25 cellular contexts compared by ENCODE assay signal in the genomic region with DNA sequence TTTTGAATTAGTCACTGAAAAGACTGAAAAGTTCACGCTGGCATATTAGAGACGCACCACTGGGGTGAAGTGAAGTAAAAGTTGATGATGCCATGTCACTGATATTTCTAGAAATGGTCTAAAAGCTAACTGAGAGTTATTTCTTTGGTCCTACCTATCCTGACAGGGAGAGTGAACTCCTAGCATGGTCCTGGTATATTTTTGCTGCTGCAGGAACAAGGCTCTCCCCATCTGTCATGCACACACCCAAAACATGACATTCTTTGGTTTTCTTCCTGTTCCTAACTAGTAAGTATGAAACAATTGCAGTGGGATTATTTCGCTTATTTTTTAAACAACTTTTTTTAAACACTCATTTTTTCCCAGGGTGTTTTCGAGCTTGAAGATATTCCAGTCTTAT.
DNase-seq lines count a peak whose midpoint lies in the region; ATAC-seq and TF ChIP-seq lines count a peak whose summit lies in the region.
"Had no signal": no experiment of that assay in that cellular context is flagged by ENCODE, and none has a peak within 500 bp of the region (broad histone marks: within the 10 kb centered on the region; RNA-seq: fewer than 3 reads in every experiment).

No MANE protein-coding gene starts in this region.

- no peak overlapping the region for H2BK15ac ChIP-seq in H9 (ENCODE audit: low read depth, low read length)

- H3K4me2 ChIP-seq in H9 (ENCODE audit: insufficient read depth, insufficient read length, low read length) (peak overlapping the region; percentile 3), neural progenitor cell (peak overlapping the region; percentile 48), osteoblast (ENCODE audit: insufficient read depth, low read length) (no peak overlapping the region)
- H3K4me2 ChIP-seq: A549 had no signal

- H3K27ac Mint-ChIP-seq in H9, result peak overlapping the region; percentile 54 to 95 (median 74); a peak in 5 of 7 replicates
- no peak overlapping the region for H3K27ac Mint-ChIP-seq in neural progenitor cell
- H3K27ac Mint-ChIP-seq: B cell, HFFc6 had no signal

- no peaks in the 10 kb centered on the region for H3K9me3 Mint-ChIP-seq in H9
- no peaks in the 10 kb centered on the region for H3K9me3 Mint-ChIP-seq in neural progenitor cell

- H3K79me2 ChIP-seq in H9 (ENCODE audit: insufficient read depth, low read length) (no peaks in the 10 kb centered on the region), neural progenitor cell (ENCODE audit: low read depth) (no peaks in the 10 kb centered on the region), osteoblast (ENCODE audit: insufficient read depth, low read length) (no peaks in the 10 kb centered on the region)

- H3K36me3 Mint-ChIP-seq in H9 (ENCODE audit: insufficient read depth in 1 of 3, low read depth in 3 of 3) (no peaks in the 10 kb centered on the region), neural progenitor cell (no peaks in the 10 kb centered on the region)

- H3K23me2 ChIP-seq in H9 (ENCODE audit: insufficient read length, low read depth, low read length, poor library complexity, severe bottlenecking), result no peaks in the 10 kb centered on the region

- no peak overlapping the region for H2BK5ac ChIP-seq in H9 (ENCODE audit: insufficient read length, low read length)

- H4K5ac ChIP-seq in H9 (ENCODE audit: insufficient read length, low read depth, low read length), result no peak overlapping the region

- H3K9me3 ChIP-seq in H9 (ENCODE audit: control insufficient read depth, low read depth, low read length) (no peaks in the 10 kb centered on the region), iPS-20b (ENCODE audit: insufficient read depth, low read depth, low read length) (no peaks in the 10 kb centered on the region), neural progenitor cell (ENCODE audit: low read depth) (no peaks in the 10 kb centered on the region), osteoblast (ENCODE audit: low read depth, low read length) (no peaks in the 10 kb centered on the region)
- H3K9me3 ChIP-seq: A549, HAP-1, SJSA1 had no signal

- H3K4me1 Mint-ChIP-seq in H9, result peaks cover 47 to 60% of the 10 kb centered on the region in 2 experiments
- H3K4me1 Mint-ChIP-seq in neural progenitor cell, result peaks cover 13% of the 10 kb centered on the region
- H3K4me1 Mint-ChIP-seq: B cell had no signal

- H3K27me3 Mint-ChIP-seq in H9 (ENCODE audit: low read depth) (no peaks in the 10 kb centered on the region), neural progenitor cell (ENCODE audit: insufficient read depth, low read depth) (peaks cover 2% of the 10 kb centered on the region)

- no peak overlapping the region for H2BK20ac ChIP-seq in H9 (ENCODE audit: low read depth, low read length, poor library complexity, severe bottlenecking)

- H3K56ac ChIP-seq in H9 (ENCODE audit: insufficient read length, low read depth, low read length), result no peak overlapping the region

- H2AFZ ChIP-seq in H9 (ENCODE audit: low read length) (no peak overlapping the region), neural progenitor cell (replicated peaks) (no peak overlapping the region), osteoblast (ENCODE audit: low read length) (no peak overlapping the region)

- no peak overlapping the region for H2BK12ac ChIP-seq in H9 (ENCODE audit: insufficient read length, low read depth, low read length)

- H3K27me3 ChIP-seq in H9 (ENCODE audit: insufficient read depth, low read length), result no peaks in the 10 kb centered on the region
- H3K27me3 ChIP-seq in iPS-20b (ENCODE audit: insufficient read depth, low read length), result no peaks in the 10 kb centered on the region
- H3K27me3 ChIP-seq in neural progenitor cell, result no peaks in the 10 kb centered on the region
- H3K27me3 ChIP-seq in osteoblast (ENCODE audit: insufficient read depth, low read length), result no peaks in the 10 kb centered on the region
- H3K27me3 ChIP-seq: SJSA1 had no signal

- no peak for ATAC-seq in GM21526 (IDR thresholded peaks at IDR 0.05; ENCODE audit: low FRiP score, unreplicated experiment)
- ATAC-seq: A549 had no signal

- H4K8ac ChIP-seq in H9 (replicated peaks; ENCODE audit: insufficient read length, low read depth, low read length), result no peak overlapping the region

- no peak overlapping the region for H3K23ac ChIP-seq in H9 (ENCODE audit: insufficient read length, low read depth, low read length)

- peaks cover 13% of the 10 kb centered on the region for H3F3A ChIP-seq in neural progenitor cell (ENCODE audit: low read depth)

- DNase-seq in H9 (no peak), astrocyte of the hippocampus (ENCODE audit: low read depth, low spot score) (peak; percentile 43), neural progenitor cell (ENCODE audit: low spot score) (no peak), MV-4-11 (lab: John Stamatoyannopoulos, UW) (no peak), osteoblast (ENCODE audit: insufficient read length, low spot score, missing footprints) (no peak), OCI-M1 (lab: John Stamatoyannopoulos, UW) (no peak)
- DNase-seq: Calu3; DMS153; HFFc6; KBM-7; NCI-H1105 treated with DMSO at 0.1 percent for 48 hours; NCI-H146; NCI-H1930; NCI-H2107; NCI-H526; NK-92 treated with Interleukin-12 subunit alpha and Interleukin-12 subunit beta, amount 100 ng/mL, for 24 hours; Right ventricle myocardium superior; RPMI8226 had no signal

- H3K79me1 ChIP-seq in H9 (ENCODE audit: insufficient read depth, low read depth, low read length, poor library complexity, severe bottlenecking), result no peaks in the 10 kb centered on the region

- TF ChIP-seq CTCF in H9 (conservative IDR thresholded peaks at IDR 0.05) (no peak), neural progenitor cell (IDR thresholded peaks at IDR 0.05) (no peak), osteoblast (IDR thresholded peaks at IDR 0.05; ENCODE audit: extremely low read depth, low read depth, low read length) (no peak)

- no peak overlapping the region for H3K18ac ChIP-seq in H9 (ENCODE audit: insufficient read length, low read depth, low read length)

- H3T11ph ChIP-seq in H9 (ENCODE audit: low read length), result no peak overlapping the region

- no peak overlapping the region for H4K91ac ChIP-seq in H9 (ENCODE audit: insufficient read length, low read depth, low read length)

- H3K4me3 Mint-ChIP-seq in H9, result peak overlapping the region; percentile 9 to 19; a peak in 3 of 5 replicates
- no peak overlapping the region for H3K4me3 Mint-ChIP-seq in neural progenitor cell
- H3K4me3 Mint-ChIP-seq: B cell, HFFc6 had no signal

- no peak overlapping the region for H3K4ac ChIP-seq in H9 (ENCODE audit: low read depth, low read length)

- no peak overlapping the region for H3K14ac ChIP-seq in H9 (ENCODE audit: insufficient read depth, low read length)

- WGBS in H9 (ENCODE audit: extremely low coverage, insufficient read length, low lambda C conversion rate), result no CpG with 5 or more reads among the region's 4 CpGs

- H3K4me1 ChIP-seq in H9 (ENCODE audit: insufficient read depth, low read length) (peaks cover 4% of the 10 kb centered on the region; the same call in 1 of the 2 replicates), iPS-20b (ENCODE audit: insufficient read depth, low read length) (peaks cover 38% of the 10 kb centered on the region; the same call in 1 of the 2 replicates), neural progenitor cell (peaks cover 24% of the 10 kb centered on the region), osteoblast (ENCODE audit: insufficient read depth, low read length) (no peaks in the 10 kb centered on the region)
- H3K4me1 ChIP-seq: A549, SJSA1 had no signal

- H2AK5ac ChIP-seq in H9 (ENCODE audit: insufficient read length, low read length), result no peak overlapping the region

- H2BK120ac ChIP-seq in H9 (ENCODE audit: low read depth, low read length, poor library complexity, severe bottlenecking), result no peak overlapping the region

- H3K36me3 ChIP-seq in iPS-20b (ENCODE audit: insufficient read depth, low read depth, low read length) (no peaks in the 10 kb centered on the region), neural progenitor cell (no peaks in the 10 kb centered on the region), osteoblast (ENCODE audit: insufficient read depth, low read length) (no peaks in the 10 kb centered on the region)
- H3K36me3 ChIP-seq: HAP-1, SJSA1 had no signal

- H3K4me3 ChIP-seq in iPS-20b (ENCODE audit: low read length), result peak overlapping the region; percentile 7; the same call in 1 of the 2 replicates
- H3K4me3 ChIP-seq in neural progenitor cell, result no peak overlapping the region
- H3K4me3 ChIP-seq in osteoblast (ENCODE audit: insufficient read depth, low read length), result no peak overlapping the region
- H3K4me3 ChIP-seq: A549, HAP-1, SJSA1 had no signal

- H3K9ac ChIP-seq in H9 (ENCODE audit: extremely low read depth, insufficient read length, low read length), result no peak overlapping the region
- no peak overlapping the region for H3K9ac ChIP-seq in iPS-20b (ENCODE audit: low read depth, low read length)
- no peak overlapping the region for H3K9ac ChIP-seq in neural progenitor cell

- H4K20me1 ChIP-seq in H9 (ENCODE audit: control insufficient read depth, insufficient read depth, insufficient read length) (no peaks in the 10 kb centered on the region), neural progenitor cell (ENCODE audit: low read depth) (no peaks in the 10 kb centered on the region), osteoblast (ENCODE audit: insufficient read depth, low read length) (no peaks in the 10 kb centered on the region)

- H3K27ac ChIP-seq in H9 (ENCODE audit: insufficient read length, low read depth, low read length) (no peak overlapping the region), iPS-20b (ENCODE audit: low read length) (no peak overlapping the region), neural progenitor cell (peak overlapping the region; percentile 65), osteoblast (ENCODE audit: low read depth, low read length) (no peak overlapping the region)
- H3K27ac ChIP-seq: A549, C4-2B, SJSA1 had no signal
